In the genomic region with DNA sequence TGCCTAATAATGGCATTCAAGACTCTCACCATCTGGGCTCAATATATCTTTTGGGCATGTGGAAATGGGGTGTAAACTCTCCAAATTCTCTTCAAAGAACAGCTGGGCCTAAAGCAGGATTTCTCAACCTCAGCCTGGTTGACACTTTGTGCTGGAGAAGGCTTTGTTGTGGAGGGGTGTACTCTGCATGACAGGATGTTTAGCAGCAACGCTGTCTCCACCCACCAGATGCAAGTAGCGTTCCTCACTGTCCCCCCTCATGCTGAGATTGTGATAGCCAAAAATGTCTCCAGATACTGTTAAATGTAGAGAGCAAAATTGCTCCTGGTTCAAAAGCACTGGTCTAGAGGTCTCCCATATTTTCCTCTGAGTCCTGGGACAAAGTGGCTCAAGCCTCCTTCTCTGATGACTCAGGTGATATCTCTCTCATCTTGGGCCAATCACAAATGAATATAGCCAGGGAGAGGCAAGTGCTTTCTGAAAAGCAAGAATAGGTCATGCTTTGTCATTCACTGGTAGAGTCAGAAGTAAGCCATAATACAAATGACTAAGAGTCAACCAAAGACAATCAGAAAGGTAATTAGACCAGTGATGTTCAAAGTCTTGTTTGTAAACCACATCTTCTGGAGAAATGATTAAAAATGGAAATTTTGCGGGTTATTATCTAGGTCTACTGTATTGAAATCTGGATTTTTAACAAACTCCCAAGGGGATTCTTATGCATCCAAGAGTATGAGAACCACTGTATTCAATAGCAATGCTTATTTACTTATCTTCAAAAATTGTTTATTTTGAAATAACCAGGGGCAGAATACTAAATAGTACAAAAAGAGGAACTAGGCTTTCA, we compare ENCODE assay signal across 1 cellular context.
TF ChIP-seq lines count a peak whose summit lies in the region.

No MANE protein-coding gene starts in this region.

TF ChIP-seq in SK-N-SH, 30 proteins besides CTCF, POLR2A, EP300 and RAD21 (continued from another document):
- TF ChIP-seq MXI1 (IDR thresholded peaks at IDR 0.05; ENCODE audit: low read depth, low read length) = 0 out of 2 replicates have a peak, but pooled peaks have one; percentile 0
